In the genomic region with DNA sequence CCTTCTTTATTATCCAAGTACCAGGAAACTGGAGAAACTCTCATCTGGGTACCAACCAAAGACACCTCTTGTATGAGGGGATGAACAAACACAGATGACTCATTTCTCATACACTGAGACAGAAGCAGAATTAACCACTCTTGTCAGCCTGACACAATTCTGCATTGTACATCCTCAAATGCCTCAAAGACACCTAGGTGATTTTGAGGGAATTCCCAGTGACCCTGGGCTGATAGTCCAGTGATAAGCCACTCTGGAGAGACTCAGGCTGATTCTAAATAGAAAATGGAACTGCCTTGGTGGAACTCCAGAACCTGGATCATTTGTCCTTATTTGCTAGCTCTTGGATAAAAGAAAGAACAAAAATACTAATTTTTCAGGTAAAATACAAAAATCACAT, we compare ENCODE assay signal across 2 cellular contexts. TPM values are rescaled to one million over a fixed set of nuclear protein-coding genes. Genes with fewer than 3 reads are reported as not detected.
"Had no signal": no experiment of that assay in that cellular context is flagged by ENCODE, and none has a peak within 500 bp of the region (broad histone marks: within the 10 kb centered on the region; RNA-seq: fewer than 3 reads in every experiment).

No MANE protein-coding gene starts in this region.

RNA-seq across cellular contexts. Expression of a gene that starts 19.1 kb away (rescaled TPM):
- total RNA-seq: MCF 10A, NCI-H460 had no signal

RNA-seq across cellular contexts. Expression of a gene that starts 19.4 kb away (rescaled TPM):
- total RNA-seq: MCF 10A, NCI-H460 had no signal
